In the genomic region with DNA sequence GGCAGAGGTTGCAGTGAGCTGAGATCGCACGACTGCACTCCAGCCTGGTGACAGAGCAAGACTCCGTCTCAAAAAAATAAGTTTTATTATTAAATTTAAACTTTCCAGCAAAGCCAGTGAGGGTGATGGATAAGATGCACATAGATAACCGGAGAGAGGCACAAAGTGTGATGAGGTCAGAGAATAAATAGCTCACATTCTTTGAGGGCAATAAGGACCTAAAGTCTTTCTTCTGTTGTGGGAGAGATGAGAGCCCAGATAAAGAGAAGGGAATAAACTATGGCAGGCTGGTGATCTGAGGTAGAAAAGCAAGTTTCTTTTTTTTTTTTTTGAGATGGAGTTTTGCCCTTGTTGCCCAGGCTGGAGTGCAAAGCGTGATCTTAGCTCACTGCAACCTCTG, we compare ENCODE assay signal across 22 cellular contexts.
"Had no signal": no experiment of that assay in that cellular context is flagged by ENCODE, and none has a peak within 500 bp of the region (broad histone marks: within the 10 kb centered on the region; RNA-seq: fewer than 3 reads in every experiment).

No MANE protein-coding gene starts in this region.

- H3K27ac Mint-ChIP-seq: activated CD4-positive, alpha-beta memory T cell treated with anti-CD3 and anti-CD28 coated beads, Interleukin-2, amount 10 ng/mL, durations not matched to agents 7 days and 5 days; activated CD4-positive, alpha-beta T cell treated with anti-CD3 and anti-CD28 coated beads for 36 hours; activated naive CD4-positive, alpha-beta T cell treated with anti-CD3 and anti-CD28 coated beads, Interleukin-2, amount 50 U/mL, for 72 hours; activated naive CD8-positive, alpha-beta T cell treated with anti-CD3 and anti-CD28 coated beads, Interleukin-2, amount 50 U/mL, for 24 hours; brain had no signal

- ATAC-seq: activated CD4-positive, alpha-beta T cell treated with anti-CD3 and anti-CD28 coated beads for 36 hours; activated naive CD4-positive, alpha-beta T cell treated with anti-CD3 and anti-CD28 coated beads, Interleukin-2, amount 50 U/mL, for 72 hours; activated naive CD8-positive, alpha-beta T cell treated with anti-CD3 and anti-CD28 coated beads, Interleukin-2, amount 50 U/mL, for 24 hours had no signal

- H3K9me3 Mint-ChIP-seq: central memory CD8-positive, alpha-beta T cell had no signal

- H3K27me3 Mint-ChIP-seq: brain had no signal

- H3K36me3 Mint-ChIP-seq: brain had no signal

- H3K4me3 Mint-ChIP-seq: activated CD4-positive, alpha-beta memory T cell treated with anti-CD3 and anti-CD28 coated beads, Interleukin-2, amount 10 ng/mL, durations not matched to agents 7 days and 5 days; activated CD4-positive, alpha-beta T cell treated with anti-CD3 and anti-CD28 coated beads for 36 hours; activated naive CD8-positive, alpha-beta T cell treated with anti-CD3 and anti-CD28 coated beads, Interleukin-2, amount 50 U/mL, for 24 hours; brain; central memory CD8-positive, alpha-beta T cell had no signal

- DNase-seq: activated CD4-positive, alpha-beta memory T cell treated with anti-CD3 and anti-CD28 coated beads, Interleukin-2, amount 10 ng/mL, durations not matched to agents 7 days and 5 days; activated CD4-positive, alpha-beta T cell treated with anti-CD3 and anti-CD28 coated beads for 36 hours; activated CD4-positive, alpha-beta T cell treated with anti-CD3 and anti-CD28 coated beads, Interleukin-2, amount 50 U/mL, for 1 hour; activated CD4-positive, CD25-positive, alpha-beta regulatory T cell; activated CD8-positive, alpha-beta memory T cell treated with anti-CD3 and anti-CD28 coated beads, Interleukin-2, amount 50 U/mL, for 48 hours; activated effector memory CD4-positive, alpha-beta T cell treated with Interleukin-2 at 50 U/mL for 16 hours; activated naive CD4-positive, alpha-beta T cell treated with Interleukin-2 at 50 U/mL for 16 hours; activated naive CD8-positive, alpha-beta T cell treated with anti-CD3 and anti-CD28 coated beads, Interleukin-2, amount 50 U/mL, for 24 hours; activated T-cell treated with anti-CD3 and anti-CD28 coated beads, Interleukin-2, amount 50 U/mL, for 1 hour; amygdala; NCI-H1048; NCI-H146; NCI-H187 treated with DMSO at 0.1 percent for 48 hours; NCI-H2081 treated with DMSO at 0.1 percent for 48 hours; NCI-H446; NCI-H524; Peyer's patch; SHP77; T-helper 1 cell had no signal

- H3K4me1 Mint-ChIP-seq: activated CD4-positive, alpha-beta memory T cell treated with anti-CD3 and anti-CD28 coated beads, Interleukin-2, amount 10 ng/mL, durations not matched to agents 7 days and 5 days; activated CD4-positive, alpha-beta T cell treated with anti-CD3 and anti-CD28 coated beads for 36 hours had no signal
